Comparison of ENCODE assay signal across 8 cellular contexts in the genomic region with DNA sequence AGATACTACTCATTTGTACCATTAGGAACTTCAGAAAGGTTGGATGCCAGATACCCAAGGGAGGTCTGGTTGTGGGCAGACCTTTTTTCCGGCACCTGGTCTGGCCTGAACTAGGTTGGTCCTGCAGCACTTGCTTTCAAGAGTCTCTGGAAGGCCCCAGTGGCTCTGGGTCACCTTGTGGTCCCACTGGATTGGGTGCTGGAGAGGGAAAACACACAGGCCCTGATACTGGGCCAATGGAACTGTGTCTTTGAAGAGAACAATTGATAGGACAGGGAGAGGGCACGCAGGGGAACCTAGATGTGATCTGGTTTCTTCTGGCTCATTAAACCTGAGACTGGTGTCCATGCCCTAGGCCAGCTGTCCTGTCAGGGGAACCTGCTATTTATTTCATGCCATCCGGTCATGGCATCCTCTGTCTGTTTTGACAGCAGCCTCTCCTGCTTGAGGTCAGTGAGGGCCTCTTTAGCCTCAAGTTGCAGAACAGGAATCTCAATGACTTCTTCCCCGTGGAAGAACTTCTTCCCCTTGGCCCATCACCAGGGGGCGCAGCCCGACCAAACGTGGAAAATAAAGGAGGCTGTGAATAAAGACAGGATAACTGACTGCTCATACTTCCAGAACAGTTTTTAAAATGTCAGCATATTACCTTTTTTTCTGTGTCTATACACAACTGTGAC. TPM values are rescaled to one million over a fixed set of nuclear protein-coding genes. Genes with fewer than 3 reads are reported as not detected.
DNase-seq lines count a peak whose midpoint lies in the region; ATAC-seq, FAIRE-seq and TF ChIP-seq lines count a peak whose summit lies in the region.

No MANE protein-coding gene starts in this region.

- no peak overlapping the region for H3K4me3 Mint-ChIP-seq in activated CD4-positive, alpha-beta memory T cell treated with anti-CD3 and anti-CD28 coated beads for 36 hours

- POLR2A ChIA-PET in activated CD4-positive, alpha-beta memory T cell treated with anti-CD3 and anti-CD28 coated beads for 36 hours (lab: Charles Lee) = no interaction called here

- H2AFZ ChIP-seq in mesenchymal stem cell (ENCODE audit: low read depth, low read length) = no peak overlapping the region

- no peak overlapping the region for H3K23ac ChIP-seq in mesenchymal stem cell (ENCODE audit: low read length in 2 of 2)

- no peaks in the 10 kb centered on the region for H3K9me3 Mint-ChIP-seq in activated CD4-positive, alpha-beta memory T cell treated with anti-CD3 and anti-CD28 coated beads for 36 hours

- no peak overlapping the region for H3K4me2 ChIP-seq in mesenchymal stem cell (ENCODE audit: low read length, poor library complexity, severe bottlenecking)

- H4K91ac ChIP-seq in mesenchymal stem cell (ENCODE audit: low read length) = no peak overlapping the region

- CTCF ChIA-PET in activated CD4-positive, alpha-beta memory T cell treated with anti-CD3 and anti-CD28 coated beads for 36 hours (lab: Charles Lee) = interaction anchor here (0.9 to 12.8 kb wide), 10 partner anchors 15 to 472 kb away, joined by 3 to 91 read pairs (median 3); partner anchors contain the start of gene TAF8

- peaks cover 37% of the 10 kb centered on the region for H3K36me3 Mint-ChIP-seq in activated CD4-positive, alpha-beta memory T cell treated with anti-CD3 and anti-CD28 coated beads for 36 hours

- peak; percentile 86 for FAIRE-seq in H54 (lab: Jason Lieb, UNC)

- no peak for TF ChIP-seq POLR2A in H54 (IDR thresholded peaks at IDR 0.05; ENCODE audit: low read depth, low read length)

- peaks cover 58 to 72% of the 10 kb centered on the region in 2 experiments for H3K36me3 ChIP-seq in mesenchymal stem cell (ENCODE audit: control insufficient read depth in 1 of 2, insufficient read depth in 2 of 2, low read depth in 1 of 2, low read length in 2 of 2)

- intact Hi-C loops in activated CD4-positive, alpha-beta memory T cell treated with anti-CD3 and anti-CD28 coated beads for 36 hours (cut with micrococcal nuclease) = loop anchor here (1.0 kb wide), 3 partner anchors 24 to 91 kb away; no protein-coding TSS in a partner anchor

- no peak overlapping the region for H2BK5ac ChIP-seq in mesenchymal stem cell (ENCODE audit: low read depth, low read length, poor library complexity, severe bottlenecking)

- no peak overlapping the region for H2BK12ac ChIP-seq in mesenchymal stem cell (ENCODE audit: low read length in 2 of 2)

- H4K8ac ChIP-seq in mesenchymal stem cell (ENCODE audit: low read length) = no peak overlapping the region

- no peak overlapping the region for H2BK15ac ChIP-seq in mesenchymal stem cell (ENCODE audit: low read depth, poor library complexity, severe bottlenecking)

- peaks cover 9% of the 10 kb centered on the region for H3K79me1 ChIP-seq in mesenchymal stem cell (replicated peaks; ENCODE audit: low read length, poor library complexity, severe bottlenecking)

- H3K4me3 ChIP-seq in mesenchymal stem cell (ENCODE audit: insufficient read depth in 1 of 2, low read depth in 1 of 2, low read length in 2 of 2) = no peak overlapping the region

- no peak overlapping the region for H3K18ac ChIP-seq in mesenchymal stem cell (ENCODE audit: low read depth in 1 of 2, low read length in 2 of 2)

- no peaks in the 10 kb centered on the region for H3K27me3 ChIP-seq in mesenchymal stem cell (ENCODE audit: control insufficient read depth in 1 of 2, insufficient read depth in 1 of 2, low read length in 2 of 2)

- H3K27ac Mint-ChIP-seq in activated CD4-positive, alpha-beta memory T cell treated with anti-CD3 and anti-CD28 coated beads for 36 hours = no peak overlapping the region

- no peaks in the 10 kb centered on the region for H3K9me3 ChIP-seq in mesenchymal stem cell (ENCODE audit: control insufficient read depth, low read length)

- H3K4me1 ChIP-seq in mesenchymal stem cell (ENCODE audit: control insufficient read depth, insufficient read depth, low read depth, low read length) = peaks cover 2% of the 10 kb centered on the region

- no peak overlapping the region for H2BK120ac ChIP-seq in mesenchymal stem cell (ENCODE audit: low read depth, low read length)

- H3K14ac ChIP-seq in mesenchymal stem cell (ENCODE audit: low read length in 2 of 2) = no peak overlapping the region

- DNase-seq in AG09319 (ENCODE audit: extremely low read depth, low read depth) (peak; percentile 67), H54 (ENCODE audit: insufficient read length, low spot score) (peak; percentile 61), NCI-H748 (lab: John Stamatoyannopoulos, UW; ENCODE audit: unreplicated experiment) (peak; percentile 76), mesenchymal stem cell (peak; percentile 71)
- peak; percentile 84 for DNase-seq in activated CD4-positive, alpha-beta memory T cell treated with anti-CD3 and anti-CD28 coated beads for 36 hours
- peak; percentile 30 for DNase-seq in effector CD8-positive, alpha-beta T cell (lab: John Stamatoyannopoulos, UW)
- DNase-seq in stimulated activated CD8-positive, alpha-beta memory T cell treated with anti-CD3 and anti-CD28 coated beads, Interleukin-4, amount 100 ng/mL, for 48 hours = peak; percentile 85

- ATAC-seq in GM21447 (IDR thresholded peaks at IDR 0.05; ENCODE audit: unreplicated experiment) = no peak

- H3K27ac ChIP-seq in mesenchymal stem cell (ENCODE audit: low read length, poor library complexity, severe bottlenecking) = peak overlapping the region; percentile 28

- no peak overlapping the region for H2AK5ac ChIP-seq in mesenchymal stem cell (ENCODE audit: low read length, severe bottlenecking)

- 75% methylated on average over 3 of the region's 7 CpGs for WGBS in mesenchymal stem cell

- H3K27me3 Mint-ChIP-seq in activated CD4-positive, alpha-beta memory T cell treated with anti-CD3 and anti-CD28 coated beads for 36 hours = no peaks in the 10 kb centered on the region

- no peak overlapping the region for H3K4ac ChIP-seq in mesenchymal stem cell (ENCODE audit: low read depth in 1 of 2, low read length in 2 of 2)

- no peak overlapping the region for H3K9ac ChIP-seq in mesenchymal stem cell (ENCODE audit: low read length)

- peak; percentile 97 for TF ChIP-seq CTCF in AG09319 (IDR thresholded peaks at IDR 0.05; ENCODE audit: low read depth, low read length)

- H3K4me1 Mint-ChIP-seq in activated CD4-positive, alpha-beta memory T cell treated with anti-CD3 and anti-CD28 coated beads for 36 hours (ENCODE audit: low read depth) = peaks cover 14% of the 10 kb centered on the region

RNA-seq across cellular contexts. Expression of gene TAF8, which starts 25.0 kb away (rescaled TPM):
- total RNA-seq in activated CD4-positive, alpha-beta memory T cell treated with anti-CD3 and anti-CD28 coated beads for 36 hours = 10 to 100 TPM; 57.7 to 58.7 TPM
- 17.9 TPM for polyA plus RNA-seq in mesenchymal stem cell (2013, experiment 1 of 2)
- polyA plus RNA-seq in mesenchymal stem cell (2013, experiment 2 of 2) = 18.2 TPM

Comparison
In these comparisons a context has a peak if more than half of its experiments do, and no peak if none do; other contexts are left out.
1. DNase-seq: peak in every context shown above with its lines; median percentile 85 in stimulated activated CD8-positive, alpha-beta memory T cell treated with anti-CD3 and anti-CD28 coated beads, Interleukin-4, amount 100 ng/mL, for 48 hours; 84 in activated CD4-positive, alpha-beta memory T cell treated with anti-CD3 and anti-CD28 coated beads for 36 hours; 76 in NCI-H748; 71 in mesenchymal stem cell; 67 in AG09319; 61 in H54; 30 in effector CD8-positive, alpha-beta T cell.